Comparison of ENCODE assay signal across 1 cellular context in genomic region chr22:42645938-42646568, GRCh38.
TF ChIP-seq lines count a peak whose summit lies in the region.

No MANE protein-coding gene starts in this region.

TF ChIP-seq in HEK293, 187 proteins besides CTCF, POLR2A, EP300 and RAD21 (continued from another document):
- TF ChIP-seq, protein P1, sequence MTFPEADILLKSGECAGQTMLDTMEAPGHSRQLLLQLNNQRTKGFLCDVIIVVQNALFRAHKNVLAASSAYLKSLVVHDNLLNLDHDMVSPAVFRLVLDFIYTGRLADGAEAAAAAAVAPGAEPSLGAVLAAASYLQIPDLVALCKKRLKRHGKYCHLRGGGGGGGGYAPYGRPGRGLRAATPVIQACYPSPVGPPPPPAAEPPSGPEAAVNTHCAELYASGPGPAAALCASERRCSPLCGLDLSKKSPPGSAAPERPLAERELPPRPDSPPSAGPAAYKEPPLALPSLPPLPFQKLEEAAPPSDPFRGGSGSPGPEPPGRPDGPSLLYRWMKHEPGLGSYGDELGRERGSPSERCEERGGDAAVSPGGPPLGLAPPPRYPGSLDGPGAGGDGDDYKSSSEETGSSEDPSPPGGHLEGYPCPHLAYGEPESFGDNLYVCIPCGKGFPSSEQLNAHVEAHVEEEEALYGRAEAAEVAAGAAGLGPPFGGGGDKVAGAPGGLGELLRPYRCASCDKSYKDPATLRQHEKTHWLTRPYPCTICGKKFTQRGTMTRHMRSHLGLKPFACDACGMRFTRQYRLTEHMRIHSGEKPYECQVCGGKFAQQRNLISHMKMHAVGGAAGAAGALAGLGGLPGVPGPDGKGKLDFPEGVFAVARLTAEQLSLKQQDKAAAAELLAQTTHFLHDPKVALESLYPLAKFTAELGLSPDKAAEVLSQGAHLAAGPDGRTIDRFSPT (tag by site-specific recombination; IDR thresholded peaks at IDR 0.05) = peak; percentile 14; the same call in 1 of the 2 replicates
- no peak for TF ChIP-seq ZNF184 (tag by site-specific recombination; IDR thresholded peaks at IDR 0.05)
- no peak for TF ChIP-seq IKZF3 (tag by site-specific recombination; IDR thresholded peaks at IDR 0.05)
- TF ChIP-seq GLIS2 (tag by site-specific recombination; IDR thresholded peaks at IDR 0.05) = peak; percentile 43; the same call in 1 of the 2 replicates
